9 cellular contexts compared by ENCODE assay signal in genomic region chr9:75649060-75649459, GRCh38.
"Had no signal": no experiment of that assay in that cellular context is flagged by ENCODE, and none has a peak within 500 bp of the region (broad histone marks: within the 10 kb centered on the region; RNA-seq: fewer than 3 reads in every experiment).

No MANE protein-coding gene starts in this region.

- H3K9me3 ChIP-seq: HAP-1 had no signal

- FAIRE-seq: HepG2 had no signal

- H3K27ac Mint-ChIP-seq: HFFc6, IgD-negative memory B cell had no signal

- H2AFZ ChIP-seq: GM23248 had no signal

- H3K4me3 ChIP-seq: GM23248, HAP-1 had no signal

- H3K36me3 ChIP-seq: HAP-1 had no signal

- H3K4me1 Mint-ChIP-seq: IgD-negative memory B cell had no signal

- DNase-seq: GM23248, GOT3, H7, HFFc6 had no signal

- H3K9ac ChIP-seq: GM23248 had no signal

- H3K27ac ChIP-seq: GM23248, HL-60 had no signal

- H3K36me3 Mint-ChIP-seq: IgD-negative memory B cell had no signal

- H3K4me1 ChIP-seq: HAP-1 had no signal

- H3K4me3 Mint-ChIP-seq: HFFc6, IgD-negative memory B cell had no signal

- ATAC-seq: HCT116, HepG2 had no signal

- H3K27me3 Mint-ChIP-seq: IgD-negative memory B cell had no signal
